ENCODE assay signal across 35 cellular contexts in genomic region chr9:92395617-92396016, GRCh38. TPM values are rescaled to one million over a fixed set of nuclear protein-coding genes. Genes with fewer than 3 reads are reported as not detected.
"Had no signal": no experiment of that assay in that cellular context is flagged by ENCODE, and none has a peak within 500 bp of the region (broad histone marks: within the 10 kb centered on the region; RNA-seq: fewer than 3 reads in every experiment).

No MANE protein-coding gene starts in this region.

- ATAC-seq: activated CD4-positive, alpha-beta T cell treated with anti-CD3 and anti-CD28 coated beads for 36 hours; activated CD4-positive, CD25-positive, alpha-beta regulatory T cell treated with anti-CD3 and anti-CD28 coated beads, Interleukin-2, amount 50 U/mL, for 24 hours; activated CD8-positive, alpha-beta memory T cell treated with anti-CD3 and anti-CD28 coated beads, Interleukin-2, amount 10 ng/mL, durations not matched to agents 7 days and 5 days; activated CD8-positive, alpha-beta T cell treated with anti-CD3 and anti-CD28 coated beads for 36 hours; activated naive CD4-positive, alpha-beta T cell treated with anti-CD3 and anti-CD28 coated beads, Interleukin-2, amount 50 U/mL, for 72 hours; activated T-cell treated with anti-CD3 and anti-CD28 coated beads, Interleukin-2, amount 50 U/mL, for 4 hours; activated T-cell treated with anti-CD3 and anti-CD28 coated beads, Interleukin-2, amount 50 U/mL, for 72 hours; activated T-helper 17 cell treated with anti-CD3 and anti-CD28 coated beads, Interleukin-2, amount 50 U/mL, for 72 hours; WTC11 had no signal

- H3K4me3 ChIP-seq: adrenal gland, cardiac muscle cell had no signal

- H3K9me3 ChIP-seq: adrenal gland had no signal

- DNase-seq: activated CD4-positive, alpha-beta T cell treated with anti-CD3 and anti-CD28 coated beads for 1 hour; activated CD4-positive, alpha-beta T cell treated with anti-CD3 and anti-CD28 coated beads for 36 hours; activated CD4-positive, alpha-beta T cell treated with anti-CD3 and anti-CD28 coated beads for 48 hours; activated CD4-positive, alpha-beta T cell treated with anti-CD3 and anti-CD28 coated beads, Interleukin-2, amount 10 ng/mL, durations not matched to agents 7 days and 5 days; activated CD4-positive, alpha-beta T cell treated with anti-CD3 and anti-CD28 coated beads, Interleukin-2, amount 50 U/mL, for 48 hours; activated CD4-positive, CD25-positive, alpha-beta regulatory T cell; activated CD8-positive, alpha-beta memory T cell treated with anti-CD3 and anti-CD28 coated beads, Interleukin-2, amount 10 ng/mL, durations not matched to agents 7 days and 5 days; activated CD8-positive, alpha-beta T cell treated with anti-CD3 and anti-CD28 coated beads for 36 hours; activated effector memory CD4-positive, alpha-beta T cell treated with anti-CD3 and anti-CD28 coated beads, Interleukin-2, amount 50 U/mL, for 16 hours; activated gamma-delta T cell treated with Interleukin-2 at 50 U/mL for 16 hours; activated naive CD4-positive, alpha-beta T cell; activated naive CD4-positive, alpha-beta T cell treated with anti-CD3 and anti-CD28 coated beads for 36 hours; activated naive CD4-positive, alpha-beta T cell treated with anti-CD3 and anti-CD28 coated beads, Interleukin-2, amount 50 U/mL, for 16 hours; activated naive CD8-positive, alpha-beta T cell treated with anti-CD3 and anti-CD28 coated beads for 36 hours; activated T-cell treated with anti-CD3 and anti-CD28 coated beads for 4 hours; activated T-cell treated with anti-CD3 and anti-CD28 coated beads, Interleukin-2, amount 50 U/mL, for 1 hour; activated T-cell treated with anti-CD3 and anti-CD28 coated beads, Interleukin-2, amount 50 U/mL, for 4 hours; activated T-cell treated with anti-CD3 and anti-CD28 coated beads, Interleukin-2, amount 50 U/mL, for 72 hours; adrenal gland; amniotic stem cell; aorta; caudate nucleus; cerebellar nuclear complex; T-helper 1 cell; T-helper 2 cell; T-helper 9 cell; WERI-Rb-1 had no signal

- FAIRE-seq: bronchial epithelial cell, TTC549 had no signal

- H3K27ac ChIP-seq: adrenal gland, cardiac muscle cell, WERI-Rb-1 had no signal

- H3K36me3 ChIP-seq: adrenal gland, cardiac muscle cell, WERI-Rb-1 had no signal

- H3K27me3 ChIP-seq: adrenal gland, cardiac muscle cell had no signal

RNA-seq across cellular contexts. Expression of gene OGN, which starts 8.8 kb away (rescaled TPM):
- total RNA-seq: activated CD4-positive, alpha-beta T cell treated with anti-CD3 and anti-CD28 coated beads for 36 hours; activated CD8-positive, alpha-beta memory T cell treated with anti-CD3 and anti-CD28 coated beads, Interleukin-2, amount 10 ng/mL, durations not matched to agents 7 days and 5 days; activated CD8-positive, alpha-beta T cell treated with anti-CD3 and anti-CD28 coated beads for 36 hours; activated naive CD4-positive, alpha-beta T cell treated with anti-CD3 and anti-CD28 coated beads for 36 hours; activated naive CD4-positive, alpha-beta T cell treated with anti-CD3 and anti-CD28 coated beads, Interleukin-2, amount 50 U/mL, for 72 hours; activated naive CD8-positive, alpha-beta T cell treated with anti-CD3 and anti-CD28 coated beads for 36 hours; activated T-cell treated with anti-CD3 and anti-CD28 coated beads, Interleukin-2, amount 50 U/mL, for 4 hours; activated T-cell treated with anti-CD3 and anti-CD28 coated beads, Interleukin-2, amount 50 U/mL, for 72 hours; activated T-helper 1 cell treated with anti-CD3 and anti-CD28 coated beads, Interleukin-12 subunit alpha, Interleukin-12 subunit beta, Interleukin-2, Interleukin-4 antibody, amounts not matched to agents 30 ng/mL and 10 ng/mL and 1 ng/mL, durations not matched to agents 14 hours and 24 hours and 36 hours; bronchial epithelial cell; cardiac muscle cell; WTC11 had no signal

RNA-seq across cellular contexts. Expression of gene OMD, which starts 28.7 kb away (rescaled TPM):
- total RNA-seq: activated CD4-positive, alpha-beta T cell treated with anti-CD3 and anti-CD28 coated beads for 36 hours; activated CD4-positive, alpha-beta T cell treated with anti-CD3 and anti-CD28 coated beads, Interleukin-2, amount 10 ng/mL, durations not matched to agents 7 days and 5 days; activated CD8-positive, alpha-beta memory T cell treated with anti-CD3 and anti-CD28 coated beads, Interleukin-2, amount 10 ng/mL, durations not matched to agents 7 days and 5 days; activated CD8-positive, alpha-beta T cell treated with anti-CD3 and anti-CD28 coated beads for 36 hours; activated naive CD4-positive, alpha-beta T cell treated with anti-CD3 and anti-CD28 coated beads for 36 hours; activated naive CD4-positive, alpha-beta T cell treated with anti-CD3 and anti-CD28 coated beads, Interleukin-2, amount 50 U/mL, for 72 hours; activated naive CD8-positive, alpha-beta T cell treated with anti-CD3 and anti-CD28 coated beads for 36 hours; activated T-cell treated with anti-CD3 and anti-CD28 coated beads, Interleukin-2, amount 50 U/mL, for 4 hours; activated T-cell treated with anti-CD3 and anti-CD28 coated beads, Interleukin-2, amount 50 U/mL, for 72 hours; activated T-helper 1 cell treated with anti-CD3 and anti-CD28 coated beads, Interleukin-12 subunit alpha, Interleukin-12 subunit beta, Interleukin-2, Interleukin-4 antibody, amounts not matched to agents 30 ng/mL and 10 ng/mL and 1 ng/mL, durations not matched to agents 14 hours and 24 hours and 36 hours; activated T-helper 17 cell treated with anti-CD3 and anti-CD28 coated beads, Interleukin-2, amount 50 U/mL, for 72 hours; bronchial epithelial cell; cardiac muscle cell; WTC11 had no signal
- polyA plus RNA-seq: cardiac muscle cell had no signal
